Comparison of ENCODE assay signal across 23 cellular contexts in genomic region chr11:69400769-69401590, GRCh38.
DNase-seq lines count a peak whose midpoint lies in the region; ATAC-seq and TF ChIP-seq lines count a peak whose summit lies in the region.
"Had no signal": no experiment of that assay in that cellular context is flagged by ENCODE, and none has a peak within 500 bp of the region (broad histone marks: within the 10 kb centered on the region; RNA-seq: fewer than 3 reads in every experiment).

No MANE protein-coding gene starts in this region.

- no peaks in the 10 kb centered on the region for H3K36me3 ChIP-seq in IMR-90 (ENCODE audit: control insufficient read depth, insufficient read depth, low read length)
- H3K36me3 ChIP-seq: adrenal gland, left ventricle myocardium inferior, pancreas, right atrium auricular region had no signal

- H3K9me3 ChIP-seq in IMR-90 (ENCODE audit: control insufficient read depth, insufficient read depth, low read length) = peaks cover 9% of the 10 kb centered on the region
- H3K9me3 ChIP-seq: adrenal gland, body of pancreas, pancreas had no signal

- H3K4me2 ChIP-seq in IMR-90 (ENCODE audit: low read depth, low read length) = no peak overlapping the region

- no peak overlapping the region for H3K18ac ChIP-seq in IMR-90 (ENCODE audit: low read depth, low read length)

- H2BK120ac ChIP-seq in IMR-90 (ENCODE audit: low read depth, low read length) = peak overlapping the region; percentile 3; the same call in 1 of the 2 replicates

- TF ChIP-seq POLR2A in IMR-90 (IDR thresholded peaks at IDR 0.05; ENCODE audit: low read depth, low read length) = no peak

- in situ Hi-C loops in IMR-90 (cut with MboI; ENCODE audit: low sequenced_read_pairs) = no loop called here

- H2BK15ac ChIP-seq in IMR-90 (ENCODE audit: low read depth, low read length) = 0 out of 3 replicates have a peak overlapping the region, but pooled peaks have one; percentile 28

- BruUV-seq in IMR-90 (replicated peaks; lab: Mats Ljungman, UMichigan) = no TSS peak

- peaks cover 4 to 6% (median 5%) of the 10 kb centered on the region in 3 donors for H3K27me3 Mint-ChIP-seq in CD14-positive monocyte (ENCODE audit: low read depth in 3 of 3)
- H3K27me3 Mint-ChIP-seq in immature natural killer cell (ENCODE audit: low read depth in 3 of 3) = peaks cover 0 to 14% (median 3%) of the 10 kb centered on the region in 3 donors
- H3K27me3 Mint-ChIP-seq: activated CD4-positive, alpha-beta T cell treated with anti-CD3 and anti-CD28 coated beads for 36 hours; activated T-cell treated with anti-CD3 and anti-CD28 coated beads, Interleukin-2, amount 50 U/mL, for 24 hours; CD4-positive, alpha-beta T cell; T-helper 17 cell had no signal

- DNase-seq in CD14-positive monocyte (ENCODE audit: low spot score) = peak; percentile 31
- no peak for DNase-seq in IMR-90
- no peak for DNase-seq in immature natural killer cell
- peak; percentile 79 for DNase-seq in posterior vena cava (ENCODE audit: low spot score)
- DNase-seq in NCI-H1092 (lab: John Stamatoyannopoulos, UW) = no peak
- no peak for DNase-seq in KG1 (lab: John Stamatoyannopoulos, UW)
- no peak for DNase-seq in LoVo (ENCODE audit: low spot score)
- DNase-seq: activated CD4-positive, alpha-beta T cell treated with anti-CD3 and anti-CD28 coated beads for 36 hours; activated naive CD4-positive, alpha-beta T cell; activated T-cell treated with anti-CD3 and anti-CD28 coated beads, Interleukin-2, amount 50 U/mL, for 24 hours; adrenal gland; CD4-positive, alpha-beta T cell; left ventricle myocardium inferior; midbrain; naive thymus-derived CD8-positive, alpha-beta T cell; NCI-H146; NCI-H2107; stimulated activated CD4-positive, alpha-beta T cell treated with anti-CD3 and anti-CD28 coated beads, Interleukin-2, amount 100 ng/mL, for 48 hours; T-helper 17 cell had no signal

- no peak overlapping the region for H4K8ac ChIP-seq in IMR-90 (ENCODE audit: low read depth in 2 of 2, low read length in 2 of 2)

- POLR2A ChIA-PET in IMR-90 (lab: Charles Lee; ENCODE audit: unreplicated experiment) = no interaction called here

- H3K27me3 ChIP-seq in IMR-90 (ENCODE audit: control insufficient read depth, insufficient read depth, low read length) = no peaks in the 10 kb centered on the region
- H3K27me3 ChIP-seq: adrenal gland, body of pancreas, pancreas, right atrium auricular region had no signal

- peaks cover 12% of the 10 kb centered on the region; the same call in 1 of the 2 replicates for H3K9me1 ChIP-seq in IMR-90 (ENCODE audit: insufficient read depth, low read length)

- peak overlapping the region; percentile 74 for H2AK5ac ChIP-seq in IMR-90 (ENCODE audit: low read depth, low read length)

- H2AK9ac ChIP-seq in IMR-90 (replicated peaks; ENCODE audit: low read depth, low read length, poor library complexity) = peak overlapping the region; percentile 45

- H2AFZ ChIP-seq in IMR-90 (replicated peaks; ENCODE audit: low read length, poor library complexity) = no peak overlapping the region

- intact Hi-C loops in CD14-positive monocyte (cut with micrococcal nuclease) (no loop called here), IMR-90 (cut with micrococcal nuclease) (no loop called here), posterior vena cava (cut with DNase I) (no loop called here)

- H3K4me1 Mint-ChIP-seq in CD14-positive monocyte (peaks cover 33% of the 10 kb centered on the region), immature natural killer cell (peaks cover 17 to 20% of the 10 kb centered on the region in 2 donors)
- H3K4me1 Mint-ChIP-seq: T-helper 17 cell had no signal

- CTCF ChIA-PET in IMR-90 (lab: Yijun Ruan, JAX) = no interaction called here

- no peak for TF ChIP-seq RAD21 in IMR-90 (IDR thresholded peaks at IDR 0.05; ENCODE audit: low read length)

- H3K56ac ChIP-seq in IMR-90 (ENCODE audit: extremely low read depth, insufficient read depth, low read length) = no peak overlapping the region

- H3K4me3 Mint-ChIP-seq in CD14-positive monocyte (peak overlapping the region; percentile 8 to 9), immature natural killer cell (peak overlapping the region in 4 of 5 donors; percentile 5 to 64 (median 34))
- H3K4me3 Mint-ChIP-seq: activated CD4-positive, alpha-beta T cell treated with anti-CD3 and anti-CD28 coated beads for 36 hours; activated T-cell treated with anti-CD3 and anti-CD28 coated beads, Interleukin-2, amount 50 U/mL, for 24 hours; CD4-positive, alpha-beta T cell; naive thymus-derived CD8-positive, alpha-beta T cell had no signal

- H3K9me3 Mint-ChIP-seq in CD14-positive monocyte (peaks cover 2 to 15% (median 11%) of the 10 kb centered on the region in 7 donors), immature natural killer cell (peaks cover 0 to 9% (median under 1%) of the 10 kb centered on the region in 6 donors)

- H2BK20ac ChIP-seq in IMR-90 (ENCODE audit: low read depth, low read length) = peak overlapping the region; percentile 26; the same call in 1 of the 2 replicates

- H2BK5ac ChIP-seq in IMR-90 (ENCODE audit: low read depth, low read length, poor library complexity, severe bottlenecking) = no peak overlapping the region

- no peak overlapping the region for H3K27ac ChIP-seq in IMR-90 (ENCODE audit: insufficient read depth, low read length)
- H3K27ac ChIP-seq: adrenal gland, body of pancreas, left ventricle myocardium inferior, pancreas, right atrium auricular region had no signal

- no peak overlapping the region for H3K27ac Mint-ChIP-seq in CD14-positive monocyte
- H3K27ac Mint-ChIP-seq in immature natural killer cell = peak overlapping the region in 2 of 6 donors; percentile 20 to 47
- H3K27ac Mint-ChIP-seq: activated CD4-positive, alpha-beta T cell treated with anti-CD3 and anti-CD28 coated beads for 36 hours; activated T-cell treated with anti-CD3 and anti-CD28 coated beads, Interleukin-2, amount 50 U/mL, for 24 hours; CD4-positive, alpha-beta T cell; T-helper 17 cell had no signal

- TF ChIP-seq CTCF in CD14-positive monocyte (IDR thresholded peaks at IDR 0.05) (no peak), IMR-90 (conservative IDR thresholded peaks at IDR 0.05; ENCODE audit: low read depth, low read length) (no peak)

- no peak overlapping the region for H3K14ac ChIP-seq in IMR-90 (replicated peaks; ENCODE audit: low read depth, low read length)

- 91% methylated on average over 18 of the region's 22 CpGs; no CpG with 5 or more reads in 1 of the 2 experiments for WGBS in IMR-90 (ENCODE audit: extremely low coverage in 2 of 2, insufficient read length in 1 of 2), 2 experiments

- H3K36me3 Mint-ChIP-seq in CD14-positive monocyte (peaks cover 2 to 3% of the 10 kb centered on the region in 2 donors), immature natural killer cell (peaks cover 0 to 3% (median 0%) of the 10 kb centered on the region in 3 donors)

- dilution Hi-C loops in IMR-90 (cut with HindIII; ENCODE audit: low sequenced_read_pairs, unreplicated experiment) = no loop called here

- no peak overlapping the region for H3K23ac ChIP-seq in IMR-90 (ENCODE audit: low read depth, low read length)

- H4K91ac ChIP-seq in IMR-90 (ENCODE audit: insufficient read depth, low read depth, low read length) = peak overlapping the region; percentile 49; the same call in 1 of the 2 replicates

- ATAC-seq in IMR-90 (ENCODE audit: low read depth) = no peak
- ATAC-seq: activated CD4-positive, alpha-beta T cell treated with anti-CD3 and anti-CD28 coated beads for 36 hours; body of pancreas; naive thymus-derived CD8-positive, alpha-beta T cell; pancreas; SK-N-SH treated with all-trans-retinoic acid at 6 μM for 48 hours; T-helper 17 cell had no signal

- no peak overlapping the region for H4K5ac ChIP-seq in IMR-90 (ENCODE audit: low read depth, low read length)

- H3K4ac ChIP-seq in IMR-90 (ENCODE audit: low read depth, low read length) = peak overlapping the region; percentile 55

- no peak overlapping the region for H3K9ac ChIP-seq in IMR-90 (ENCODE audit: low read depth, low read length)

- no peak overlapping the region for H3K4me3 ChIP-seq in IMR-90 (ENCODE audit: insufficient read depth, low read depth, low read length)
- H3K4me3 ChIP-seq: adrenal gland, body of pancreas, left ventricle myocardium inferior, pancreas, right atrium auricular region had no signal

- H3K79me1 ChIP-seq in IMR-90 (ENCODE audit: low read depth in 1 of 2, low read length in 2 of 2) = no peaks in the 10 kb centered on the region

- H4K20me1 ChIP-seq in IMR-90 (ENCODE audit: insufficient read depth, low read length) = no peaks in the 10 kb centered on the region

- peaks cover 14% of the 10 kb centered on the region for H3K4me1 ChIP-seq in IMR-90 (ENCODE audit: control insufficient read depth, insufficient read depth, low read length)
- H3K4me1 ChIP-seq: adrenal gland, body of pancreas, left ventricle myocardium inferior, pancreas, right atrium auricular region had no signal

TF ChIP-seq in IMR-90, 13 proteins besides CTCF, POLR2A, EP300 and RAD21 (continues in another document):
- TF ChIP-seq MAZ (IDR thresholded peaks at IDR 0.05; ENCODE audit: borderline replicate concordance, low read depth, low read length) (no peak), CEBPB (IDR thresholded peaks at IDR 0.05; ENCODE audit: low read depth, low read length) (no peak), RFX5 (IDR thresholded peaks at IDR 0.05; ENCODE audit: low read depth, low read length) (no peak), SMC3 (IDR thresholded peaks at IDR 0.05; ENCODE audit: low read depth, low read length) (no peak), BHLHE40 (IDR thresholded peaks at IDR 0.05; ENCODE audit: low read depth, low read length) (no peak), MAFK (IDR thresholded peaks at IDR 0.05; ENCODE audit: low read depth, low read length) (no peak), ELK1 (IDR thresholded peaks at IDR 0.05; ENCODE audit: borderline replicate concordance, low read depth, low read length) (no peak), FOS (IDR thresholded peaks at IDR 0.05; ENCODE audit: low read depth, low read length) (no peak), RCOR1 (IDR thresholded peaks at IDR 0.05; ENCODE audit: insufficient replicate concordance, low read length) (no peak), MXI1 (IDR thresholded peaks at IDR 0.05; ENCODE audit: borderline replicate concordance, low read depth, low read length) (no peak), NFE2L2 (IDR thresholded peaks at IDR 0.05; ENCODE audit: low read depth, low read length) (no peak), CHD1 (IDR thresholded peaks at IDR 0.05; ENCODE audit: low read depth, low read length) (no peak)

Comparison
In these comparisons a context has a peak if more than half of its experiments do, and no peak if none do; other contexts are left out.
1. DNase-seq: peak in CD14-positive monocyte (single experiment) and posterior vena cava (single experiment); none in IMR-90 (single experiment), immature natural killer cell (0 of 3), NCI-H1092 (single experiment), KG1 (single experiment) and LoVo (single experiment).